In genomic region chr3:122074621-122075265, GRCh38 we compare ENCODE assay signal across 10 cellular contexts. TPM values are rescaled to one million over a fixed set of nuclear protein-coding genes. Genes with fewer than 3 reads are reported as not detected.
DNase-seq lines count a peak whose midpoint lies in the region; ATAC-seq and TF ChIP-seq lines count a peak whose summit lies in the region.
"Had no signal": no experiment of that assay in that cellular context is flagged by ENCODE, and none has a peak within 500 bp of the region (broad histone marks: within the 10 kb centered on the region; RNA-seq: fewer than 3 reads in every experiment).

No MANE protein-coding gene starts in this region.

- TF ChIP-seq CTCF in thoracic aorta (IDR thresholded peaks at IDR 0.05), result no peak

- no peaks in the 10 kb centered on the region for H3K27me3 ChIP-seq in thoracic aorta (replicated peaks; ENCODE audit: insufficient read depth)

- H3K9me3 ChIP-seq in thoracic aorta, result no peaks in the 10 kb centered on the region

- H3K4me3 ChIP-seq in thoracic aorta, result no peak overlapping the region

- ATAC-seq in HG03064 (IDR thresholded peaks at IDR 0.05; ENCODE audit: low read depth, unreplicated experiment), result peak; percentile 45
- no peak for ATAC-seq in thoracic aorta (ENCODE audit: insufficient number of reproducible peaks, low FRiP score, low read depth)

- H3K36me3 ChIP-seq in thoracic aorta, result no peaks in the 10 kb centered on the region

- POLR2A ChIA-PET in activated CD4-positive, alpha-beta T cell treated with anti-CD3 and anti-CD28 coated beads, Interleukin-2, amount 10 ng/mL, durations not matched to agents 7 days and 5 days (lab: Charles Lee), result no interaction called here

- H3K27ac ChIP-seq in thoracic aorta, result no peak overlapping the region

- DNase-seq in activated CD4-positive, alpha-beta T cell treated with anti-CD3 and anti-CD28 coated beads, Interleukin-2, amount 10 ng/mL, durations not matched to agents 7 days and 5 days, result peak; percentile 26
- no peak for DNase-seq in activated CD4-positive, alpha-beta T cell treated with anti-CD3 and anti-CD28 coated beads, Interleukin-2, amount 50 U/mL, for 1 hour
- DNase-seq in UCSD-AML1 (lab: John Stamatoyannopoulos, UW; ENCODE audit: unreplicated experiment) (peak; percentile 48), thoracic aorta (ENCODE audit: low spot score) (peak; percentile 9), SHP77 treated with DMSO at 0.1 percent for 48 hours (lab: John Stamatoyannopoulos, UW) (no peak), NCI-H128 (lab: John Stamatoyannopoulos, UW; ENCODE audit: unreplicated experiment) (no peak), NCI-H1048 (lab: John Stamatoyannopoulos, UW) (no peak)

- no peaks in the 10 kb centered on the region for H3K4me1 ChIP-seq in thoracic aorta (ENCODE audit: control insufficient read depth in 1 of 2, low read depth in 2 of 2)

- no peaks in the 10 kb centered on the region for H3K36me3 Mint-ChIP-seq in activated CD4-positive, alpha-beta T cell treated with anti-CD3 and anti-CD28 coated beads, Interleukin-2, amount 10 ng/mL, durations not matched to agents 7 days and 5 days (ENCODE audit: low read depth)

- H3K27ac Mint-ChIP-seq in activated CD4-positive, alpha-beta T cell treated with anti-CD3 and anti-CD28 coated beads, Interleukin-2, amount 10 ng/mL, durations not matched to agents 7 days and 5 days, result peak overlapping the region; percentile 88

- H3K27me3 Mint-ChIP-seq in activated CD4-positive, alpha-beta T cell treated with anti-CD3 and anti-CD28 coated beads, Interleukin-2, amount 10 ng/mL, durations not matched to agents 7 days and 5 days, result no peaks in the 10 kb centered on the region

- H3K4me1 Mint-ChIP-seq in activated CD4-positive, alpha-beta T cell treated with anti-CD3 and anti-CD28 coated beads, Interleukin-2, amount 10 ng/mL, durations not matched to agents 7 days and 5 days, result peaks cover 46% of the 10 kb centered on the region

- peak overlapping the region; percentile 60 for H3K4me3 Mint-ChIP-seq in activated CD4-positive, alpha-beta T cell treated with anti-CD3 and anti-CD28 coated beads, Interleukin-2, amount 10 ng/mL, durations not matched to agents 7 days and 5 days

- peaks cover 8% of the 10 kb centered on the region for H3K9me3 Mint-ChIP-seq in activated CD4-positive, alpha-beta T cell treated with anti-CD3 and anti-CD28 coated beads, Interleukin-2, amount 10 ng/mL, durations not matched to agents 7 days and 5 days

- CTCF ChIA-PET in activated CD4-positive, alpha-beta T cell treated with anti-CD3 and anti-CD28 coated beads, Interleukin-2, amount 10 ng/mL, durations not matched to agents 7 days and 5 days (lab: Charles Lee), result interaction anchor here (0.8 to 2.4 kb wide), 6 partner anchors 9 to 244 kb away, joined by 3 to 10 read pairs (median 4); no protein-coding TSS in a partner anchor

RNA-seq across cellular contexts. Expression of gene CD86, which starts 19.6 kb away (rescaled TPM):
- total RNA-seq in activated CD4-positive, alpha-beta T cell treated with anti-CD3 and anti-CD28 coated beads, Interleukin-2, amount 10 ng/mL, durations not matched to agents 7 days and 5 days, result 1 to 10 TPM; 1.9 to 2.5 TPM
- total RNA-seq in thoracic aorta, result 10 to 100 TPM in 1 of 2 donors, 1 to 10 TPM in 1; 6.0 to 18.0 TPM
- total RNA-seq: pulmonary artery endothelial cell, RPMI7951 had no signal

RNA-seq across cellular contexts. Expression of gene ILDR1, which starts 52.7 kb away (rescaled TPM):
- under 1 TPM in 1 of 2 experiments, not detected in 1; 0.17 TPM for total RNA-seq in activated CD4-positive, alpha-beta T cell treated with anti-CD3 and anti-CD28 coated beads, Interleukin-2, amount 10 ng/mL, durations not matched to agents 7 days and 5 days
- not detected for total RNA-seq in thoracic aorta
- total RNA-seq: pulmonary artery endothelial cell, RPMI7951 had no signal

Comparison
In these comparisons a context has a peak if more than half of its experiments do, and no peak if none do; other contexts are left out.
1. DNase-seq: peak in activated CD4-positive, alpha-beta T cell treated with anti-CD3 and anti-CD28 coated beads, Interleukin-2, amount 10 ng/mL, durations not matched to agents 7 days and 5 days (single experiment), UCSD-AML1 (single experiment) and thoracic aorta (single experiment); none in activated CD4-positive, alpha-beta T cell treated with anti-CD3 and anti-CD28 coated beads, Interleukin-2, amount 50 U/mL, for 1 hour (single experiment), SHP77 treated with DMSO at 0.1 percent for 48 hours (single experiment), NCI-H128 (single experiment) and NCI-H1048 (single experiment).